ENCODE assay signal across 15 cellular contexts in genomic region chr1:153386500-153386901, GRCh38. TPM values are rescaled to one million over a fixed set of nuclear protein-coding genes. Genes with fewer than 3 reads are reported as not detected.
DNase-seq lines count a peak whose midpoint lies in the region; ATAC-seq and TF ChIP-seq lines count a peak whose summit lies in the region.
"Had no signal": no experiment of that assay in that cellular context is flagged by ENCODE, and none has a peak within 500 bp of the region (broad histone marks: within the 10 kb centered on the region; RNA-seq: fewer than 3 reads in every experiment).

No MANE protein-coding gene starts in this region.

- peaks cover 13% of the 10 kb centered on the region for H3K9me3 Mint-ChIP-seq in activated CD4-positive, alpha-beta T cell treated with anti-CD3 and anti-CD28 coated beads, Interleukin-2, amount 10 ng/mL, durations not matched to agents 24 days and 14 days

- H3K4me1 ChIP-seq in mammary epithelial cell (ENCODE audit: insufficient read depth, low read length), result peaks cover 45% of the 10 kb centered on the region

- dilution Hi-C loops in mammary epithelial cell (cut with HindIII; ENCODE audit: low sequenced_read_pairs), result no loop called here

- peaks cover 20% of the 10 kb centered on the region for H3K27me3 Mint-ChIP-seq in activated CD4-positive, alpha-beta T cell treated with anti-CD3 and anti-CD28 coated beads, Interleukin-2, amount 10 ng/mL, durations not matched to agents 24 days and 14 days
- H3K27me3 Mint-ChIP-seq: activated naive CD8-positive, alpha-beta T cell had no signal

- CTCF ChIA-PET in mammary epithelial cell (lab: Charles Lee; ENCODE audit: low non-redundant PET), result no interaction called here

- no peaks in the 10 kb centered on the region for H3K79me2 ChIP-seq in mammary epithelial cell (ENCODE audit: insufficient read depth, low read length)

- peaks cover 4% of the 10 kb centered on the region for H3K4me1 Mint-ChIP-seq in activated CD4-positive, alpha-beta T cell treated with anti-CD3 and anti-CD28 coated beads, Interleukin-2, amount 10 ng/mL, durations not matched to agents 24 days and 14 days

- no peak overlapping the region for H3K9ac ChIP-seq in mammary epithelial cell (ENCODE audit: insufficient read depth, low read length)

- ATAC-seq in HG03354 (IDR thresholded peaks at IDR 0.05; ENCODE audit: poor library complexity, severe bottlenecking, unreplicated experiment), result no peak
- no peak for ATAC-seq in HG02981 (IDR thresholded peaks at IDR 0.05; ENCODE audit: unreplicated experiment)
- ATAC-seq: SK-N-SH treated with all-trans-retinoic acid at 6 μM for 48 hours had no signal

- no peak overlapping the region for H3K4me3 ChIP-seq in mammary epithelial cell (replicated peaks in 1 of 3; ENCODE audit: insufficient read depth in 1 of 3, low read depth in 2 of 3, low read length in 3 of 3)

- in situ Hi-C loops in mammary epithelial cell (cut with MboI; ENCODE audit: low sequenced_read_pairs in 2 of 2), result no loop called here

- H3K4me3 Mint-ChIP-seq in activated CD4-positive, alpha-beta T cell treated with anti-CD3 and anti-CD28 coated beads, Interleukin-2, amount 10 ng/mL, durations not matched to agents 24 days and 14 days, result no peak overlapping the region
- H3K4me3 Mint-ChIP-seq: activated naive CD8-positive, alpha-beta T cell had no signal

- peak; percentile 38 for DNase-seq in NCI-H2171 treated with DMSO at 0.1 percent for 48 hours (lab: John Stamatoyannopoulos, UW)
- no peak for DNase-seq in NCI-H2171 (lab: John Stamatoyannopoulos, UW)
- DNase-seq in mammary epithelial cell, result peak; percentile 96
- DNase-seq in islet precursor cell, result peak; percentile 18
- peak; percentile 23 for DNase-seq in superior temporal gyrus (ENCODE audit: extremely low spot score)
- no peak for DNase-seq in activated CD4-positive, alpha-beta T cell treated with anti-CD3 and anti-CD28 coated beads, Interleukin-2, amount 10 ng/mL, durations not matched to agents 24 days and 14 days
- DNase-seq: activated CD4-positive, alpha-beta T cell treated with anti-CD3 and anti-CD28 coated beads, Interleukin-2, amount 50 U/mL, for 4 hours; cortex of kidney; NCI-H226 had no signal

- H3K36me3 Mint-ChIP-seq in activated CD4-positive, alpha-beta T cell treated with anti-CD3 and anti-CD28 coated beads, Interleukin-2, amount 10 ng/mL, durations not matched to agents 24 days and 14 days (ENCODE audit: low read depth), result no peaks in the 10 kb centered on the region
- H3K36me3 Mint-ChIP-seq: activated naive CD8-positive, alpha-beta T cell had no signal

- no peaks in the 10 kb centered on the region for H4K20me1 ChIP-seq in mammary epithelial cell (ENCODE audit: insufficient read depth, low read length)

- BruUV-seq in mammary epithelial cell (replicated peaks; lab: Mats Ljungman, UMichigan), result no TSS peak

- intact Hi-C loops in mammary epithelial cell (cut with micrococcal nuclease), result no loop called here
- intact Hi-C loops in activated CD4-positive, alpha-beta T cell treated with anti-CD3 and anti-CD28 coated beads, Interleukin-2, amount 10 ng/mL, durations not matched to agents 24 days and 14 days (cut with micrococcal nuclease), result no loop called here

- no peaks in the 10 kb centered on the region for H3K36me3 ChIP-seq in mammary epithelial cell (ENCODE audit: insufficient read depth, low read length)

- no peaks in the 10 kb centered on the region for H3K27me3 ChIP-seq in mammary epithelial cell (ENCODE audit: insufficient read depth, low read length)

- no peak overlapping the region for H2AFZ ChIP-seq in mammary epithelial cell (ENCODE audit: low read depth, low read length)

- TF ChIP-seq CTCF in mammary epithelial cell (conservative IDR thresholded peaks at IDR 0.05 in 1 of 2, IDR thresholded peaks at IDR 0.05 in 1 of 2; ENCODE audit: extremely low read depth in 1 of 2, insufficient read depth in 1 of 2, low read depth in 1 of 2, low read length in 2 of 2), result no peak

- H3K27ac Mint-ChIP-seq in activated CD4-positive, alpha-beta T cell treated with anti-CD3 and anti-CD28 coated beads, Interleukin-2, amount 10 ng/mL, durations not matched to agents 24 days and 14 days, result no peak overlapping the region
- H3K27ac Mint-ChIP-seq: activated naive CD8-positive, alpha-beta T cell had no signal

- peak overlapping the region; percentile 46 for H3K27ac ChIP-seq in mammary epithelial cell (ENCODE audit: insufficient read depth, low read depth, low read length)
- H3K27ac ChIP-seq: 22Rv1 had no signal

- WGBS in mammary epithelial cell (ENCODE audit: low coverage, missing lambda C conversion rate), result 17% methylated on average over 5 of the region's 5 CpGs

- H3K9me3 ChIP-seq in mammary epithelial cell (replicated peaks; ENCODE audit: insufficient read depth, low read length), result peaks cover 4% of the 10 kb centered on the region

- peak overlapping the region; percentile 34 for H3K4me2 ChIP-seq in mammary epithelial cell (ENCODE audit: insufficient read depth, low read depth, low read length)

RNA-seq across cellular contexts. Expression of gene S100A8, which starts 4.4 kb away (rescaled TPM):
- 100 to 1,000 TPM in 1 of 2 donors, 1 to 10 TPM in 1; 4.0 to 363 TPM for total RNA-seq in mammary epithelial cell
- polyA plus RNA-seq in mammary epithelial cell, result 133 TPM
- 9.8 TPM for polyA minus RNA-seq in mammary epithelial cell
- total RNA-seq in activated CD4-positive, alpha-beta T cell treated with anti-CD3 and anti-CD28 coated beads, Interleukin-2, amount 10 ng/mL, durations not matched to agents 24 days and 14 days, result not detected in 2 replicates
- total RNA-seq: myocyte had no signal

RNA-seq across cellular contexts. Expression of gene S100A12, which starts 11.1 kb away (rescaled TPM):
- total RNA-seq in mammary epithelial cell, result under 1 TPM in 1 of 2 donors, not detected in 1; 0.66 TPM
- polyA plus RNA-seq in mammary epithelial cell, result 1.0 TPM
- not detected for polyA minus RNA-seq in mammary epithelial cell
- not detected in 2 replicates for total RNA-seq in activated CD4-positive, alpha-beta T cell treated with anti-CD3 and anti-CD28 coated beads, Interleukin-2, amount 10 ng/mL, durations not matched to agents 24 days and 14 days
- total RNA-seq: myocyte had no signal

RNA-seq across cellular contexts. Expression of gene S100A9, which starts 28.8 kb away (rescaled TPM):
- total RNA-seq in mammary epithelial cell, result 100 to 1,000 TPM in 1 of 2 donors, 10 to 100 TPM in 1; 95.5 to 606 TPM
- 694 TPM for polyA plus RNA-seq in mammary epithelial cell
- 47.9 TPM for polyA minus RNA-seq in mammary epithelial cell
- not detected in 2 replicates for total RNA-seq in activated CD4-positive, alpha-beta T cell treated with anti-CD3 and anti-CD28 coated beads, Interleukin-2, amount 10 ng/mL, durations not matched to agents 24 days and 14 days
- total RNA-seq: myocyte had no signal

RNA-seq across cellular contexts. Expression of gene S100A7A, which starts 29.8 kb away (rescaled TPM):
- not detected for total RNA-seq in mammary epithelial cell
- polyA plus RNA-seq in mammary epithelial cell, result not detected
- not detected for polyA minus RNA-seq in mammary epithelial cell
- total RNA-seq in activated CD4-positive, alpha-beta T cell treated with anti-CD3 and anti-CD28 coated beads, Interleukin-2, amount 10 ng/mL, durations not matched to agents 24 days and 14 days, result not detected in 2 replicates
- total RNA-seq: myocyte had no signal

RNA-seq across cellular contexts. Expression of gene PGLYRP4, which starts 37.9 kb away (rescaled TPM):
- under 1 TPM; 0.17 to 0.87 TPM for total RNA-seq in mammary epithelial cell
- 0.11 TPM for polyA plus RNA-seq in mammary epithelial cell
- not detected for polyA minus RNA-seq in mammary epithelial cell
- not detected in 2 replicates for total RNA-seq in activated CD4-positive, alpha-beta T cell treated with anti-CD3 and anti-CD28 coated beads, Interleukin-2, amount 10 ng/mL, durations not matched to agents 24 days and 14 days
- total RNA-seq: myocyte had no signal

Comparison
In these comparisons a context has a peak if more than half of its experiments do, and no peak if none do; other contexts are left out.
1. DNase-seq: peak in NCI-H2171 treated with DMSO at 0.1 percent for 48 hours (single experiment), mammary epithelial cell (single experiment), islet precursor cell (single experiment) and superior temporal gyrus (single experiment); none in NCI-H2171 (single experiment) and activated CD4-positive, alpha-beta T cell treated with anti-CD3 and anti-CD28 coated beads, Interleukin-2, amount 10 ng/mL, durations not matched to agents 24 days and 14 days (single experiment).
2. RNA of gene S100A9, which starts 28.8 kb away (total RNA-seq): 95.5 to 606 TPM in mammary epithelial cell; not detected in activated CD4-positive, alpha-beta T cell treated with anti-CD3 and anti-CD28 coated beads, Interleukin-2, amount 10 ng/mL, durations not matched to agents 24 days and 14 days; every median in the first group is over 10 times any median in the second.